ENCODE assay signal across 8 cellular contexts in the genomic region with DNA sequence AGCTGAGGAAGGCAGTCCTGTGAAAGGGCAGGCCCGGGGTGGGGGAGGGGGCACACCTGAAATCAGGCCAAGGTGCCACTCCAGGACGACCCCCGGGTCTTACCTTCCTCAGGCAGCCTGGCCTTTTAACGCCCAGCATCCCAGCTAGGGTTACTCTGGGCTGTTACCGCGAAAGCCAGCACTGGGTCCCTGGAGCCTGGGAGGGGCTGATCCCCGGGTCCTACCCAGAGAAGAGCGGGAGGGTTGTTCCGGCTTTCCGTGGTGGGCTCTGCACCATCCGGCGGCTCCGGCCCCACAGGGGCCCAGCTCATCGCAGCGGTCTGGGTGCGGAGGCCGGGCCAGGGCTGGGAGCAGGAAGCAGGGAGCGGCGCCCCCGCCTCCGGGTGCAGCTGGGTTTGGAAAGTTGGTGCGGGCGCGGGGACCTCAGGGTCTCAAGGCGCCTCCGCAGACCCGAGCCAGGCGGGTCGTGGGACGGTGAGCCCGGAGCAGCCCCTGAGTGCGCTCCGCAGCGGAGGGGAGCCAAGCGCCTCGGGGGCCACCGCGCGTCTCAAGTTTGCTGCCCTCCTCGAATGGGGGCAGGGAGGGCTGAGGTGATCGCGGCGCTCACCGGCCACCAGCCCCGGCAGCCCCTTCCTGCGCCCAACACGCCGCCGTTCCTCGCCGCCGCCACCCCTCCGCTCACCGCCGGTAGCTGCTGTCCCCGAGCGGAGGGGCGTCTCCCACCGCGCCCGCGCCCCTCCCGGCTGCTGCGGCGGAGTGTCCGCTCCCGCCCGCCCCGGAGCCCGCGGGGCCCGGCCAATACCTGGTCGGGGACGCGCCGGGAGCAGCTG. TPM values are rescaled to one million over a fixed set of nuclear protein-coding genes. Genes with fewer than 3 reads are reported as not detected.
DNase-seq lines count a peak whose midpoint lies in the region; ATAC-seq and TF ChIP-seq lines count a peak whose summit lies in the region.

No MANE protein-coding gene starts in this region.

- H3K9me3 Mint-ChIP-seq in osteocyte (ENCODE audit: unreplicated experiment) = no peaks in the 10 kb centered on the region

- H3K4me1 ChIP-seq in BLaER1 treated with 17β-estradiol and CSF1 and Interleukin-3, amounts not matched to agents 10 nM and 100 nM = peaks cover 17 to 33% (median 19%) of the 10 kb centered on the region in 10 experiments
- H3K4me1 ChIP-seq in RWPE2 (ENCODE audit: insufficient read depth, poor library complexity, severe bottlenecking) = no peaks in the 10 kb centered on the region

- H3K27me3 ChIP-seq in BLaER1 treated with 17β-estradiol and CSF1 and Interleukin-3, amounts not matched to agents 10 nM and 100 nM = peaks cover 81 to 98% (median 92%) of the 10 kb centered on the region in 11 experiments
- H3K27me3 ChIP-seq in RWPE2 (ENCODE audit: insufficient read depth, poor library complexity, severe bottlenecking) = peaks cover 66% of the 10 kb centered on the region

- peak overlapping the region; percentile 34 to 72 (median 62); a peak in 19 of 22 replicates for H3K9ac ChIP-seq in BLaER1 treated with 17β-estradiol and CSF1 and Interleukin-3, amounts not matched to agents 10 nM and 100 nM

- peak overlapping the region; percentile 59 to 77 (median 67) for H3K4me3 ChIP-seq in BLaER1 treated with 17β-estradiol and CSF1 and Interleukin-3, amounts not matched to agents 10 nM and 100 nM
- H3K4me3 ChIP-seq in RWPE2 (ENCODE audit: severe bottlenecking) = peak overlapping the region; percentile 33

- H3K4me2 ChIP-seq in BLaER1 treated with 17β-estradiol and CSF1 and Interleukin-3, amounts not matched to agents 10 nM and 100 nM = peak overlapping the region; percentile 97 to 100 (median 100)

- peak overlapping the region in 1 of 11 experiments; percentile 25; a peak in 1 of 22 replicates for H3K27ac ChIP-seq in BLaER1 treated with 17β-estradiol and CSF1 and Interleukin-3, amounts not matched to agents 10 nM and 100 nM
- H3K27ac ChIP-seq in RWPE2 (ENCODE audit: poor library complexity, severe bottlenecking) = no peak overlapping the region

- DNase-seq in RWPE2 (ENCODE audit: low spot score) (no peak), germinal center (ENCODE audit: low spot score) (peak; percentile 24), osteocyte (ENCODE audit: extremely low spot score, unreplicated experiment) (no peak), LoVo (ENCODE audit: low spot score) (no peak)
- no peak for DNase-seq in activated CD4-positive, CD25-positive, alpha-beta regulatory T cell (lab: John Stamatoyannopoulos, UW)

- H4K20me1 ChIP-seq in BLaER1 treated with 17β-estradiol and CSF1 and Interleukin-3, amounts not matched to agents 10 nM and 100 nM = peaks cover 0 to 89% (median 41%) of the 10 kb centered on the region in 11 experiments; a peak in 17 of 22 replicates

- no peaks in the 10 kb centered on the region for H3K36me3 Mint-ChIP-seq in osteocyte (ENCODE audit: unreplicated experiment)

- peaks cover 11% of the 10 kb centered on the region for H3K4me1 Mint-ChIP-seq in osteocyte (ENCODE audit: unreplicated experiment)

- H3K9me3 ChIP-seq in BLaER1 treated with 17β-estradiol and CSF1 and Interleukin-3, amounts not matched to agents 10 nM and 100 nM (replicated peaks in 1 of 11) = no peaks in the 10 kb centered on the region
- H3K9me3 ChIP-seq in RWPE2 (ENCODE audit: severe bottlenecking) = no peaks in the 10 kb centered on the region

- TF ChIP-seq CTCF in RWPE2 (IDR thresholded peaks at IDR 0.05; ENCODE audit: poor library complexity, severe bottlenecking) (no peak), osteocyte (IDR thresholded peaks at IDR 0.05) (no peak)

- peak overlapping the region; percentile 4 for H3K4me3 Mint-ChIP-seq in osteocyte (ENCODE audit: unreplicated experiment)

- no peaks in the 10 kb centered on the region for H3K36me3 ChIP-seq in BLaER1 treated with 17β-estradiol and CSF1 and Interleukin-3, amounts not matched to agents 10 nM and 100 nM
- no peaks in the 10 kb centered on the region for H3K36me3 ChIP-seq in RWPE2 (ENCODE audit: low read depth)

- 0 out of 3 replicates have a peak, but pooled peaks have one; percentile 3 for ATAC-seq in RWPE2 (ENCODE audit: low read depth)
- ATAC-seq in HG02763 (IDR thresholded peaks at IDR 0.05; ENCODE audit: unreplicated experiment) = no peak
- ATAC-seq in HG03045 (IDR thresholded peaks at IDR 0.05; ENCODE audit: unreplicated experiment) = no peak

- no peak overlapping the region for H3K27ac Mint-ChIP-seq in osteocyte (ENCODE audit: unreplicated experiment)

- peaks cover 44% of the 10 kb centered on the region for H3K27me3 Mint-ChIP-seq in osteocyte (ENCODE audit: unreplicated experiment)

RNA-seq across cellular contexts. Expression of a gene that starts 0.8 kb away (rescaled TPM):
- total RNA-seq in osteocyte = 0.16 and 0.67 TPM in 2 replicates
